In genomic region chr5:125011982-125012381, GRCh38 we compare ENCODE assay signal across 1 cellular context.
TF ChIP-seq lines count a peak whose summit lies in the region.

No MANE protein-coding gene starts in this region.

TF ChIP-seq in K562, 482 proteins besides CTCF, POLR2A, EP300 and RAD21:
- TF ChIP-seq USF1 (CRISPR knock-in tag; IDR thresholded peaks at IDR 0.05) = no peak
- TF ChIP-seq MEF2A (IDR thresholded peaks at IDR 0.05; ENCODE audit: control insufficient read depth, low read depth, low read length) = no peak
- no peak for TF ChIP-seq PBX2 (CRISPR knock-in tag; IDR thresholded peaks at IDR 0.05; ENCODE audit: low read depth)
- peak; percentile 53 for TF ChIP-seq PBX2 (tag; conservative IDR thresholded peaks at IDR 0.05; ENCODE audit: low read depth)
- no peak for TF ChIP-seq BACH1 (tag; IDR thresholded peaks at IDR 0.05)
- TF ChIP-seq HDAC2 (IDR thresholded peaks at IDR 0.05) = no peak
- no peak for TF ChIP-seq CREB1 (IDR thresholded peaks at IDR 0.05)
- TF ChIP-seq CREB1 (CRISPR knock-in tag; IDR thresholded peaks at IDR 0.05) = no peak
- no peak for TF ChIP-seq HDAC1 (IDR thresholded peaks at IDR 0.05)
- no peak for TF ChIP-seq ETS2 (tag; IDR thresholded peaks at IDR 0.05; ENCODE audit: borderline replicate concordance, poor library complexity, severe bottlenecking)
- TF ChIP-seq ZNF511 (CRISPR knock-in tag; IDR thresholded peaks at IDR 0.05) = no peak
- no peak for TF ChIP-seq CBFA2T2 (conservative IDR thresholded peaks at IDR 0.05)
- no peak for TF ChIP-seq ZBTB49 (CRISPR knock-in tag; IDR thresholded peaks at IDR 0.05; ENCODE audit: borderline replicate concordance)
- no peak for TF ChIP-seq NFRKB (IDR thresholded peaks at IDR 0.05; ENCODE audit: low read depth)
- TF ChIP-seq HOXB6 (CRISPR knock-in tag; IDR thresholded peaks at IDR 0.05; ENCODE audit: borderline replicate concordance) = no peak
- TF ChIP-seq NR2F6 (CRISPR knock-in tag; IDR thresholded peaks at IDR 0.05) = no peak
- 0 out of 4 replicates have a peak, but pooled peaks of 1 of the 2 experiments have one; percentile 22 for TF ChIP-seq MAZ (CRISPR knock-in tag; conservative IDR thresholded peaks at IDR 0.05 in 1 of 2, IDR thresholded peaks at IDR 0.05 in 1 of 2)
- no peak for TF ChIP-seq BCOR (IDR thresholded peaks at IDR 0.05)
- TF ChIP-seq BHLHE40 (IDR thresholded peaks at IDR 0.05; ENCODE audit: low read length) = 0 out of 2 replicates have a peak, but pooled peaks have one; percentile 31
- TF ChIP-seq MEIS2 (IDR thresholded peaks at IDR 0.05; ENCODE audit: partially characterized antibody) = peak; percentile 60
TF ChIP-seq in K562: peak in this region for 4.
